16 cellular contexts compared by ENCODE assay signal in the genomic region with DNA sequence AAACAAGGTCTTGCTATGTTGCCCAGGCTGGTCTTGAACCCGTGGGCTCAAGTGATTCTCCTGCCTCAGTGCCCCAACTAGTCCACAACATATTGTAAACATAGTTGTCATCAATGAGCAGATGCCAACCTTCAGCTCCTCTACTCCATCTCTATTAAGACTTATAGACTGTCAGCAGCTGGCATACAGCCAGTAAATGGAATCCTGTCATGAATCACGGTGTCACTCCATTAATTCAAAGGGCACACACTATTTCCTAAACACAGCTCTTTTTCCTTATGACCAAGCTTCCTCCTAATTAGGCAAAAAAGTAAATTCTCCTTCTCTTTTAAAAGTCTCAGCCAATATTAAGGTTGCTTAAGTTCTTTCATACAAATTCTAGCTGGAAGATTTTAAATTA.
A peak's percentile ranks its signal among the peaks of the same experiment; 100 is the strongest.
DNase-seq lines count a peak whose midpoint lies in the region; ATAC-seq and TF ChIP-seq lines count a peak whose summit lies in the region.
"Had no signal": no experiment of that assay in that cellular context is flagged by ENCODE, and none has a peak within 500 bp of the region (broad histone marks: within the 10 kb centered on the region; RNA-seq: fewer than 3 reads in every experiment).

No MANE protein-coding gene starts in this region.

- TF ChIP-seq RAD21 in Ishikawa (IDR thresholded peaks at IDR 0.05; ENCODE audit: low read depth), result no peak

- ATAC-seq in HG03520 (IDR thresholded peaks at IDR 0.05; ENCODE audit: unreplicated experiment), result no peak
- ATAC-seq: foreskin keratinocyte; stimulated activated effector memory CD8-positive, alpha-beta T cell treated with anti-CD3 and anti-CD28 coated beads, Interleukin-12 subunit alpha, Interleukin-12 subunit beta, amount 100 ng/mL, for 72 hours had no signal

- peaks cover 0 to 47% (median 8%) of the 10 kb centered on the region in 3 donors for H3K4me1 ChIP-seq in esophagus squamous epithelium

- no peaks in the 10 kb centered on the region for H3K9me3 ChIP-seq in esophagus squamous epithelium
- H3K9me3 ChIP-seq: upper lobe of left lung had no signal

- peak; percentile 16 to 62 (median 24) for DNase-seq in NCI-H1417 (lab: John Stamatoyannopoulos, UW)
- DNase-seq in NCI-H1417 treated with DMSO at 0.1 percent for 48 hours (lab: John Stamatoyannopoulos, UW), result no peak
- peak; percentile 46 for DNase-seq in RPMI7951 (ENCODE audit: low read depth)
- peak; percentile 70 for DNase-seq in kidney tubule cell (ENCODE audit: low spot score)
- DNase-seq in stimulated activated CD4-positive, alpha-beta T cell treated with anti-CD3 and anti-CD28 coated beads, Interleukin-4, amount 100 ng/mL, for 4 hours, result no peak
- DNase-seq in esophagus squamous epithelium (lab: John Stamatoyannopoulos, UW), result no peak
- DNase-seq: 8988T; activated naive CD4-positive, alpha-beta T cell treated with anti-CD3 and anti-CD28 coated beads, Interleukin-2, amount 50 U/mL, for 16 hours; CD4-positive, alpha-beta T cell; effector CD8-positive, alpha-beta T cell; foreskin keratinocyte; NCI-H146; upper lobe of left lung had no signal

- intact Hi-C loops in esophagus squamous epithelium (cut with DNase I), result no loop called here

- H3K27ac ChIP-seq in esophagus squamous epithelium, result no peak overlapping the region
- H3K27ac ChIP-seq: foreskin keratinocyte, upper lobe of left lung had no signal

- no peaks in the 10 kb centered on the region for H3K27me3 ChIP-seq in esophagus squamous epithelium
- H3K27me3 ChIP-seq: foreskin keratinocyte, upper lobe of left lung had no signal

- no peak for TF ChIP-seq CTCF in esophagus squamous epithelium (IDR thresholded peaks at IDR 0.05)

- TF ChIP-seq POLR2A in esophagus squamous epithelium (IDR thresholded peaks at IDR 0.05), result no peak

- H3K36me3 ChIP-seq in esophagus squamous epithelium, result peaks cover 0 to 13% (median 0%) of the 10 kb centered on the region in 3 donors

- TF ChIP-seq EP300 in Ishikawa (IDR thresholded peaks at IDR 0.05; ENCODE audit: borderline replicate concordance), result no peak

- no peak overlapping the region for H3K4me3 ChIP-seq in esophagus squamous epithelium
- H3K4me3 ChIP-seq: upper lobe of left lung had no signal

- WGBS in esophagus squamous epithelium, 2 donors, result 35 to 49% methylated on average over 2 of the region's 2 CpGs

TF ChIP-seq in Ishikawa, 13 proteins besides CTCF, POLR2A, EP300 and RAD21:
- TF ChIP-seq NFIC (IDR thresholded peaks at IDR 0.05) (peak; percentile 54; the same call in 1 of the 2 replicates), TEAD4 (IDR thresholded peaks at IDR 0.05) (no peak), CEBPB (IDR thresholded peaks at IDR 0.05) (no peak)

Comparison
In these comparisons a context has a peak if more than half of its experiments do, and no peak if none do; other contexts are left out.
1. DNase-seq: peak in NCI-H1417 (3 of 3), RPMI7951 (single experiment) and kidney tubule cell (single experiment); none in NCI-H1417 treated with DMSO at 0.1 percent for 48 hours (single experiment), stimulated activated CD4-positive, alpha-beta T cell treated with anti-CD3 and anti-CD28 coated beads, Interleukin-4, amount 100 ng/mL, for 4 hours (0 of 2) and esophagus squamous epithelium (single experiment).